ENCODE assay signal across 8 cellular contexts in the genomic region with DNA sequence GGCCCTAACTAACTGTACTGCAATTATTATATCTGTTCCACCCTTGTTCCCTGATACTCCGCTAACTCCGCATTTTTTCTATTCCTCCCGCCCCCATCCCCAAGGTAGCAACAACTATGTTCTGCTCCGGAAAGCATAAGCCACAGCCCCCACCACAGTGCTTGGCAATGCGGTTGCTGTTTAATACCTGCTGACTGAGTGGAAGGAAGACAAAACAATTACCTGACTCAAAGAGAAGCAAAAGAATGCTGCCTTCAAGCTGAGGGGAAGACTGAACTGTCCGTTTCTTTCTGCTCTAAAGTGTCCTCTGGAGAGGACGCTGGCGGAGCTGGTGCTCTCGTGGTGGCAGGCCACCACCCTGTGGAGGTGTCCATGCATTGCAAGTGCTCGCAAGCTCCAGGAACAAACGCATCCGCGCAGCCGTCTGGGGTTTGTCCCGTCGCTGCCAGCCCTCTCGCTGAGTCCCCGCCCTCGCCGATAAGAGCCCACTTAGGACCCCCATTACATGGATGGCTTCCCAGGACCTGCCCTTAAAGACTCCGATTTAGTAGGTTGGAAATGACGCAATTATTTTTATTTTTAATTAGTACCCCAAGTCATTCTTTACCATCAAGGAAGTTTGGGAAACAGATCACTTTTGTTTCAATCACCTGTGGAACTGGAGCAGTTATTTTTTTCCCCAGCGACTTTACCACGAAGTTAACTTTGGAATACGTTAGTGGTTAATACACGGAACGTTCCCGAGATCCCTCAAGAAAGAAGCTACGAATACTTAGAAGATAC. TPM values are rescaled to one million over a fixed set of nuclear protein-coding genes. Genes with fewer than 3 reads are reported as not detected.
DNase-seq lines count a peak whose midpoint lies in the region; ATAC-seq and TF ChIP-seq lines count a peak whose summit lies in the region.

No MANE protein-coding gene starts in this region.

- CTCF ChIA-PET in activated B cell treated with CpG ODN at 0.5 μM for 24 hours (lab: Charles Lee): interaction anchor here (0.6 to 6.2 kb wide), 52 partner anchors 10 to 480 kb away, joined by 3 to 119 read pairs (median 4); partner anchors contain the start of gene MYL12B

- no peaks in the 10 kb centered on the region for H3K27me3 ChIP-seq in kidney epithelial cell (ENCODE audit: control insufficient read depth, insufficient read depth, low read length)

- peak; percentile 53 for ATAC-seq in GM18520 (IDR thresholded peaks at IDR 0.05; ENCODE audit: unreplicated experiment)
- peak; percentile 37 for ATAC-seq in HG03097 (IDR thresholded peaks at IDR 0.05; ENCODE audit: low FRiP score, unreplicated experiment)
- ATAC-seq in activated B cell treated with CpG ODN at 0.5 μM for 24 hours (ENCODE audit: low read depth): peak; percentile 62
- ATAC-seq in central memory CD8-positive, alpha-beta T cell (replicated peaks; ENCODE audit: extremely low read depth, poor library complexity, severe bottlenecking): peak; percentile 52

- no peaks in the 10 kb centered on the region for H3K36me3 ChIP-seq in kidney epithelial cell (ENCODE audit: control insufficient read depth, insufficient read depth, low read length)

- peak overlapping the region; percentile 33 for H3K4me3 ChIP-seq in kidney epithelial cell (ENCODE audit: low read depth, low read length)

- H3K4me3 Mint-ChIP-seq in activated B cell treated with CpG ODN at 0.5 μM for 24 hours: peak overlapping the region; percentile 94
- H3K4me3 Mint-ChIP-seq in central memory CD8-positive, alpha-beta T cell: peak overlapping the region; percentile 87

- POLR2A ChIA-PET in activated B cell treated with CpG ODN at 0.5 μM for 24 hours (lab: Charles Lee): interaction anchor here (0.6 to 9.2 kb wide), 35 partner anchors 10 to 608 kb away, joined by 3 to 166 read pairs (median 5); partner anchors contain the start of genes EMILIN2 and MYL12B

- DNase-seq in ACHN (peak; percentile 83), NCI-H2196 treated with DMSO at 0.1 percent for 48 hours (lab: John Stamatoyannopoulos, UW; ENCODE audit: unreplicated experiment) (peak; percentile 87), activated B cell treated with CpG ODN at 0.5 μM for 24 hours (peak; percentile 65), kidney epithelial cell (ENCODE audit: low read depth) (no peak)
- peak; percentile 54 to 60 for DNase-seq in central memory CD8-positive, alpha-beta T cell (ENCODE audit: low spot score in 2 of 2)
- peak; percentile 89 for DNase-seq in stimulated activated CD4-positive, alpha-beta T cell treated with anti-CD3 and anti-CD28 coated beads, Interleukin-15, amount 100 ng/mL, for 24 hours

- peak overlapping the region; percentile 99 for H3K27ac Mint-ChIP-seq in activated B cell treated with CpG ODN at 0.5 μM for 24 hours
- peak overlapping the region; percentile 67 for H3K27ac Mint-ChIP-seq in central memory CD8-positive, alpha-beta T cell (ENCODE audit: low read depth)

- peaks cover 7% of the 10 kb centered on the region for H3K9me3 Mint-ChIP-seq in activated B cell treated with CpG ODN at 0.5 μM for 24 hours
- H3K9me3 Mint-ChIP-seq in central memory CD8-positive, alpha-beta T cell: no peaks in the 10 kb centered on the region

- intact Hi-C loops in activated B cell treated with CpG ODN at 0.5 μM for 24 hours (cut with micrococcal nuclease): loop anchor here (1.0 to 5.0 kb wide), 11 partner anchors 68 to 479 kb away; no protein-coding TSS in a partner anchor

- H3K4me1 Mint-ChIP-seq in activated B cell treated with CpG ODN at 0.5 μM for 24 hours: peaks cover 44% of the 10 kb centered on the region
- H3K4me1 Mint-ChIP-seq in central memory CD8-positive, alpha-beta T cell: peaks cover 39% of the 10 kb centered on the region

- H3K27me3 Mint-ChIP-seq in activated B cell treated with CpG ODN at 0.5 μM for 24 hours: no peaks in the 10 kb centered on the region
- H3K27me3 Mint-ChIP-seq in central memory CD8-positive, alpha-beta T cell: no peaks in the 10 kb centered on the region

- peak; percentile 54 for TF ChIP-seq CTCF in activated B cell treated with CpG ODN at 0.5 μM for 24 hours (IDR thresholded peaks at IDR 0.05)
- TF ChIP-seq CTCF in kidney epithelial cell (IDR thresholded peaks at IDR 0.05; ENCODE audit: insufficient read depth, low read length, poor library complexity, severe bottlenecking): peak; percentile 94

- in situ Hi-C loops in ACHN (cut with HindIII; ENCODE audit: low pct_ligation_motif_present, low pct_unique_long_range_greater_than_20kb, low sequenced_read_pairs): no loop called here

- peaks cover 55% of the 10 kb centered on the region for H3K36me3 Mint-ChIP-seq in activated B cell treated with CpG ODN at 0.5 μM for 24 hours (ENCODE audit: low read depth)
- peaks cover 37% of the 10 kb centered on the region for H3K36me3 Mint-ChIP-seq in central memory CD8-positive, alpha-beta T cell (ENCODE audit: insufficient read depth)

RNA-seq across cellular contexts. Expression of gene MYL12A, which starts 1.6 kb away (rescaled TPM):
- 394 and 395 TPM in 2 replicates for total RNA-seq in activated B cell treated with CpG ODN at 0.5 μM for 24 hours
- total RNA-seq in kidney epithelial cell: 857 and 948 TPM in 2 replicates

RNA-seq across cellular contexts. Expression of gene MYL12B, which starts 15.9 kb away (rescaled TPM):
- total RNA-seq in activated B cell treated with CpG ODN at 0.5 μM for 24 hours: 185 and 198 TPM in 2 replicates
- total RNA-seq in kidney epithelial cell: 535 and 537 TPM in 2 replicates

RNA-seq across cellular contexts. Expression of gene MYOM1, which starts 26.3 kb away (rescaled TPM):
- total RNA-seq in activated B cell treated with CpG ODN at 0.5 μM for 24 hours (4.1 and 4.9 TPM in 2 replicates), kidney epithelial cell (0.04 and 0.34 TPM in 2 replicates)
